In the genomic region with DNA sequence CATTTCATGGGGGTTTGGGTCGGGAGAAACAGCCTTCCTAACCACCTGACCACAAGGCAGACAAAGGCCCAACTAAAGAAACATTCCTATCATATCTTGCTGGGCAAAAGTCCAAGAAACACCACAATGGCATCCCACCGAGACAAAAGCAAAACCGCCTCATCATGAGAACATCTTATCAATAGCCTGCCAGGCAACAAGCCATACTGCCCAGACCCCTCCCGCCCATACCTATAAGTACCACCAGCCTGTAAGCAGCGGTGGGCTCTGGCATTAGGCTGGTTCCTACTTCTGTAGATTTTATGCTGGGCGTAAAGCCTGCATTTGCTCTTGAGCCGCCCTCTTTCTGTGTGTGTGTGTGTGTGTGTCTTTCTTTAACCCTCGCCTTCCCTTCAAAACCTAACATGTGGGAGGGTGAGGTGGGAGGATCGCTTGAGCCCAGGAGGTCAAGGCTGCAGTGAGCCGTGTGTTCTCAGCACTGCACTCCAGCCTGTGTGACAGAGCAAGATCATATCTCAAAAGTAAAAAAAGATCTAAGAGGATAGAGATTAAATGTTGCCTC, we compare ENCODE assay signal across 11 cellular contexts. TPM values are rescaled to one million over a fixed set of nuclear protein-coding genes. Genes with fewer than 3 reads are reported as not detected.
A peak's percentile ranks its signal among the peaks of the same experiment; 100 is the strongest.
DNase-seq lines count a peak whose midpoint lies in the region; ATAC-seq and TF ChIP-seq lines count a peak whose summit lies in the region.
"Had no signal": no experiment of that assay in that cellular context is flagged by ENCODE, and none has a peak within 500 bp of the region (broad histone marks: within the 10 kb centered on the region; RNA-seq: fewer than 3 reads in every experiment).

No MANE protein-coding gene starts in this region.

- no peak for DNase-seq in RWPE2 (ENCODE audit: low spot score)
- DNase-seq in fibroblast of pulmonary artery (ENCODE audit: low read depth) = peak; percentile 95
- DNase-seq in retinal pigment epithelial cell (ENCODE audit: low read depth) = peak; percentile 51
- DNase-seq in occipital lobe (lab: John Stamatoyannopoulos, UW) = no peak
- no peak for DNase-seq in cerebellar cortex (ENCODE audit: low spot score)
- no peak for DNase-seq in stimulated activated CD4-positive, alpha-beta T cell treated with anti-CD3 and anti-CD28 coated beads, Interleukin-4, amount 100 ng/mL, for 24 hours
- DNase-seq: dorsolateral prefrontal cortex, left cardiac atrium, SHP77 treated with DMSO at 0.1 percent for 48 hours had no signal

- POLR2A ChIA-PET in HEK293 (lab: Yijun Ruan, JAX) = no interaction called here

- H3K9me3 ChIP-seq in HEK293 (ENCODE audit: control insufficient read depth, insufficient read depth, low read depth, low read length) (no peaks in the 10 kb centered on the region), RWPE2 (ENCODE audit: severe bottlenecking) (no peaks in the 10 kb centered on the region)

- TF ChIP-seq CTCF in HEK293 (tag by site-specific recombination; IDR thresholded peaks at IDR 0.05) (no peak), RWPE2 (IDR thresholded peaks at IDR 0.05; ENCODE audit: poor library complexity, severe bottlenecking) (no peak), fibroblast of pulmonary artery (IDR thresholded peaks at IDR 0.05; ENCODE audit: low read length, missing control alignments) (no peak), retinal pigment epithelial cell (conservative IDR thresholded peaks at IDR 0.05; ENCODE audit: low read depth, low read length) (no peak)

- no peaks in the 10 kb centered on the region for H3K36me3 ChIP-seq in HEK293 (ENCODE audit: control insufficient read depth in 2 of 2, insufficient read depth in 1 of 2, low read length in 2 of 2)
- H3K36me3 ChIP-seq in RWPE2 (ENCODE audit: low read depth) = no peaks in the 10 kb centered on the region

- H3K27me3 ChIP-seq in RWPE2 (ENCODE audit: insufficient read depth, poor library complexity, severe bottlenecking) = no peaks in the 10 kb centered on the region
- H3K27me3 ChIP-seq: dorsolateral prefrontal cortex had no signal

- peak; percentile 79 for ATAC-seq in RWPE2 (ENCODE audit: low read depth)
- ATAC-seq in GM19395 (IDR thresholded peaks at IDR 0.05; ENCODE audit: unreplicated experiment) = no peak

- no peak overlapping the region; the same call in 1 of the 2 replicates for H3K4me3 ChIP-seq in HEK293 (ENCODE audit: low read depth, low read length)
- no peak overlapping the region for H3K4me3 ChIP-seq in RWPE2 (ENCODE audit: severe bottlenecking)
- H3K4me3 ChIP-seq in fibroblast of pulmonary artery (replicated peaks; ENCODE audit: low read depth, low read length) = no peak overlapping the region
- H3K4me3 ChIP-seq in retinal pigment epithelial cell (ENCODE audit: low read length) = no peak overlapping the region
- H3K4me3 ChIP-seq: dorsolateral prefrontal cortex had no signal

- H3K27ac ChIP-seq in HEK293 (ENCODE audit: extremely low read depth, low read depth, low read length) = no peak overlapping the region
- peak overlapping the region; percentile 42 for H3K27ac ChIP-seq in RWPE2 (ENCODE audit: poor library complexity, severe bottlenecking)
- H3K27ac ChIP-seq: dorsolateral prefrontal cortex had no signal

- CTCF ChIA-PET in HEK293 (lab: Yijun Ruan, JAX) = interaction anchor here (0.7 to 1.2 kb wide), 3 partner anchors 35 to 104 kb away, joined by 3 to 4 read pairs (median 3); no protein-coding TSS in a partner anchor

- 0 out of 2 replicates have a peak, but pooled peaks cover 5% of the 10 kb centered on the region for H3K4me1 ChIP-seq in HEK293 (ENCODE audit: control insufficient read depth, insufficient read depth, low read length)
- peaks cover 14% of the 10 kb centered on the region for H3K4me1 ChIP-seq in RWPE2 (ENCODE audit: insufficient read depth, poor library complexity, severe bottlenecking)

TF ChIP-seq in HEK293, 187 proteins besides CTCF, POLR2A, EP300 and RAD21:
- TF ChIP-seq ZNF398 (tag by site-specific recombination; IDR thresholded peaks at IDR 0.05) = peak; percentile 56; the same call in 1 of the 2 replicates
- TF ChIP-seq EGR2 (tag by site-specific recombination; IDR thresholded peaks at IDR 0.05; ENCODE audit: low read depth) = peak; percentile 98
- TF ChIP-seq PRDM4 (tag by site-specific recombination; IDR thresholded peaks at IDR 0.05) = peak; percentile 89
- TF ChIP-seq FEZF1 (tag by site-specific recombination; IDR thresholded peaks at IDR 0.05) = peak; percentile 55
- TF ChIP-seq MEIS1 (CRISPR knock-in tag; IDR thresholded peaks at IDR 0.05; ENCODE audit: borderline replicate concordance) = no peak
- peak; percentile 98 for TF ChIP-seq ZFHX2 (tag by site-specific recombination; conservative IDR thresholded peaks at IDR 0.05)
- peak; percentile 31; the same call in 1 of the 2 replicates for TF ChIP-seq GLIS1 (tag by site-specific recombination; IDR thresholded peaks at IDR 0.05)
- no peak for TF ChIP-seq ZNF596 (tag by site-specific recombination; IDR thresholded peaks at IDR 0.05)
- TF ChIP-seq WT1 (tag by site-specific recombination; IDR thresholded peaks at IDR 0.05) = 0 out of 2 replicates have a peak, but pooled peaks have one; percentile 18
- 0 out of 2 replicates have a peak, but pooled peaks have one; percentile 26 for TF ChIP-seq ZBTB8A (tag by site-specific recombination; IDR thresholded peaks at IDR 0.05)
- peak; percentile 77 for TF ChIP-seq ZSCAN4 (tag by site-specific recombination; IDR thresholded peaks at IDR 0.05)

RNA-seq across cellular contexts. Expression of gene PDE6A, which starts 56.9 kb away (rescaled TPM):
- not detected for total RNA-seq in occipital lobe

Comparison
In these comparisons a context has a peak if more than half of its experiments do, and no peak if none do; other contexts are left out.
1. DNase-seq: peak in fibroblast of pulmonary artery (single experiment) and retinal pigment epithelial cell (single experiment); none in RWPE2 (single experiment), occipital lobe (single experiment), cerebellar cortex (single experiment) and stimulated activated CD4-positive, alpha-beta T cell treated with anti-CD3 and anti-CD28 coated beads, Interleukin-4, amount 100 ng/mL, for 24 hours (single experiment).